Comparison of ENCODE assay signal across 30 cellular contexts in genomic region chr12:61107118-61107517, GRCh38.
DNase-seq lines count a peak whose midpoint lies in the region; FAIRE-seq and TF ChIP-seq lines count a peak whose summit lies in the region.
"Had no signal": no experiment of that assay in that cellular context is flagged by ENCODE, and none has a peak within 500 bp of the region (broad histone marks: within the 10 kb centered on the region; RNA-seq: fewer than 3 reads in every experiment).

No MANE protein-coding gene starts in this region.

- no peak overlapping the region for H3K4me2 ChIP-seq in neural cell (ENCODE audit: low read length)
- H3K4me2 ChIP-seq: A549; BLaER1; BLaER1 treated with 17β-estradiol and CSF1 and Interleukin-3, amounts not matched to agents 10 nM and 100 nM had no signal

- H3K27ac ChIP-seq in neural cell (ENCODE audit: low read length): no peak overlapping the region
- H3K27ac ChIP-seq: 22Rv1; A549; BLaER1; BLaER1 treated with 17β-estradiol and CSF1 and Interleukin-3, amounts not matched to agents 10 nM and 100 nM; C4-2B had no signal

- H2AFZ ChIP-seq in neural cell (ENCODE audit: low read depth, low read length): no peak overlapping the region

- H3F3A ChIP-seq in neural cell (ENCODE audit: insufficient read depth, low read length, poor library complexity, severe bottlenecking): peaks cover 11% of the 10 kb centered on the region

- TF ChIP-seq CTCF in D721Med (IDR thresholded peaks at IDR 0.05; ENCODE audit: insufficient read depth, missing control alignments): no peak
- no peak for TF ChIP-seq CTCF in neural cell (IDR thresholded peaks at IDR 0.05; ENCODE audit: poor library complexity, severe bottlenecking)

- H3K4me3 ChIP-seq in neural cell (ENCODE audit: low read length): no peak overlapping the region
- H3K4me3 ChIP-seq: A549; BLaER1; BLaER1 treated with 17β-estradiol and CSF1 and Interleukin-3, amounts not matched to agents 10 nM and 100 nM had no signal

- no peaks in the 10 kb centered on the region for H3K79me2 ChIP-seq in neural cell (replicated peaks; ENCODE audit: insufficient read depth, low read length)

- peak; percentile 95 for TF ChIP-seq EP300 in neural cell (conservative IDR thresholded peaks at IDR 0.05; ENCODE audit: poor library complexity, severe bottlenecking)

- no peak for DNase-seq in D721Med (ENCODE audit: insufficient read length, low spot score)
- no peak for DNase-seq in midbrain (lab: John Stamatoyannopoulos, UW)
- no peak for DNase-seq in RKO (ENCODE audit: low spot score)
- DNase-seq: 8988T; ACHN; AML-193; BE2C; C1 segment of cervical spinal cord; Caco-2; Calu3; CD4-positive, alpha-beta memory T cell; CD4-positive, alpha-beta T cell; CD4-positive, CD25-positive, alpha-beta regulatory T cell; CD8-positive, alpha-beta memory T cell; CD8-positive, alpha-beta T cell; COR-L47; DMS 273 treated with DMSO at 0.1 percent for 48 hours; DMS153; DMS53; DMS79; DMS79 treated with DMSO at 0.1 percent for 48 hours; DND-41; EL had no signal

- no peak overlapping the region for H3K9ac ChIP-seq in neural cell (ENCODE audit: low read length)
- H3K9ac ChIP-seq: BLaER1; BLaER1 treated with 17β-estradiol and CSF1 and Interleukin-3, amounts not matched to agents 10 nM and 100 nM had no signal

- H3K9me2 ChIP-seq in neural cell (ENCODE audit: insufficient read depth, low read length): no peaks in the 10 kb centered on the region

- FAIRE-seq in D721Med (lab: Jason Lieb, UNC): peak; percentile 44
- FAIRE-seq: A204.1, A549 had no signal

- no peaks in the 10 kb centered on the region for H3K36me3 ChIP-seq in neural cell (ENCODE audit: insufficient read depth, low read length)
- H3K36me3 ChIP-seq: BE2C; BLaER1; BLaER1 treated with 17β-estradiol and CSF1 and Interleukin-3, amounts not matched to agents 10 nM and 100 nM had no signal

- no peaks in the 10 kb centered on the region for H3K9me3 ChIP-seq in neural cell (ENCODE audit: low read length)
- H3K9me3 ChIP-seq: BE2C, Caco-2 had no signal

- no peaks in the 10 kb centered on the region for H3K27me3 ChIP-seq in neural cell (ENCODE audit: insufficient read depth, low read depth, low read length)
- H3K27me3 ChIP-seq: BE2C; BLaER1; BLaER1 treated with 17β-estradiol and CSF1 and Interleukin-3, amounts not matched to agents 10 nM and 100 nM had no signal

- H4K20me1 ChIP-seq in neural cell (ENCODE audit: insufficient read depth): no peaks in the 10 kb centered on the region
- H4K20me1 ChIP-seq: BLaER1; BLaER1 treated with 17β-estradiol and CSF1 and Interleukin-3, amounts not matched to agents 10 nM and 100 nM had no signal

- peak; percentile 12 for TF ChIP-seq RAD21 in neural cell (conservative IDR thresholded peaks at IDR 0.05)

TF ChIP-seq in neural cell, 6 proteins besides CTCF, POLR2A, EP300 and RAD21:
- TF ChIP-seq POLR2AphosphoS5 (IDR thresholded peaks at IDR 0.05) (peak; percentile 79), TAF1 (IDR thresholded peaks at IDR 0.05; ENCODE audit: low read depth) (no peak), EZH2 (IDR thresholded peaks at IDR 0.05; ENCODE audit: borderline replicate concordance, insufficient read depth, low read length, poor library complexity, severe bottlenecking) (no peak), MXI1 (conservative IDR thresholded peaks at IDR 0.05; ENCODE audit: poor library complexity, severe bottlenecking) (no peak), SMC3 (conservative IDR thresholded peaks at IDR 0.05; ENCODE audit: poor library complexity) (no peak)
- TF ChIP-seq, protein P1, sequence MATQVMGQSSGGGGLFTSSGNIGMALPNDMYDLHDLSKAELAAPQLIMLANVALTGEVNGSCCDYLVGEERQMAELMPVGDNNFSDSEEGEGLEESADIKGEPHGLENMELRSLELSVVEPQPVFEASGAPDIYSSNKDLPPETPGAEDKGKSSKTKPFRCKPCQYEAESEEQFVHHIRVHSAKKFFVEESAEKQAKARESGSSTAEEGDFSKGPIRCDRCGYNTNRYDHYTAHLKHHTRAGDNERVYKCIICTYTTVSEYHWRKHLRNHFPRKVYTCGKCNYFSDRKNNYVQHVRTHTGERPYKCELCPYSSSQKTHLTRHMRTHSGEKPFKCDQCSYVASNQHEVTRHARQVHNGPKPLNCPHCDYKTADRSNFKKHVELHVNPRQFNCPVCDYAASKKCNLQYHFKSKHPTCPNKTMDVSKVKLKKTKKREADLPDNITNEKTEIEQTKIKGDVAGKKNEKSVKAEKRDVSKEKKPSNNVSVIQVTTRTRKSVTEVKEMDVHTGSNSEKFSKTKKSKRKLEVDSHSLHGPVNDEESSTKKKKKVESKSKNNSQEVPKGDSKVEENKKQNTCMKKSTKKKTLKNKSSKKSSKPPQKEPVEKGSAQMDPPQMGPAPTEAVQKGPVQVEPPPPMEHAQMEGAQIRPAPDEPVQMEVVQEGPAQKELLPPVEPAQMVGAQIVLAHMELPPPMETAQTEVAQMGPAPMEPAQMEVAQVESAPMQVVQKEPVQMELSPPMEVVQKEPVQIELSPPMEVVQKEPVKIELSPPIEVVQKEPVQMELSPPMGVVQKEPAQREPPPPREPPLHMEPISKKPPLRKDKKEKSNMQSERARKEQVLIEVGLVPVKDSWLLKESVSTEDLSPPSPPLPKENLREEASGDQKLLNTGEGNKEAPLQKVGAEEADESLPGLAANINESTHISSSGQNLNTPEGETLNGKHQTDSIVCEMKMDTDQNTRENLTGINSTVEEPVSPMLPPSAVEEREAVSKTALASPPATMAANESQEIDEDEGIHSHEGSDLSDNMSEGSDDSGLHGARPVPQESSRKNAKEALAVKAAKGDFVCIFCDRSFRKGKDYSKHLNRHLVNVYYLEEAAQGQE (IDR thresholded peaks at IDR 0.05; ENCODE audit: borderline replicate concordance): peak; percentile 94
TF ChIP-seq in neural cell: peak in this region for 2.
